22 cellular contexts compared by ENCODE assay signal in genomic region chr18:78699516-78699915, GRCh38.
DNase-seq lines count a peak whose midpoint lies in the region; ATAC-seq and FAIRE-seq lines count a peak whose summit lies in the region.
"Had no signal": no experiment of that assay in that cellular context is flagged by ENCODE, and none has a peak within 500 bp of the region (broad histone marks: within the 10 kb centered on the region; RNA-seq: fewer than 3 reads in every experiment).

No MANE protein-coding gene starts in this region.

- DNase-seq in NCI-H146 (lab: John Stamatoyannopoulos, UW) (peak; percentile 29), NCI-H146 treated with DMSO at 0.1 percent for 48 hours (lab: John Stamatoyannopoulos, UW; ENCODE audit: unreplicated experiment) (no peak), NCI-H1417 treated with DMSO at 0.1 percent for 48 hours (lab: John Stamatoyannopoulos, UW) (peak; percentile 85), mesenteric fat pad (ENCODE audit: low spot score) (peak; percentile 33), small intestine (peak; percentile 34), 8988T (no peak)
- DNase-seq: AML-193; C1 segment of cervical spinal cord; CD8-positive, alpha-beta T cell; DMS79; MG63; NCI-H1436; NCI-H2029; NCI-H2227 treated with DMSO at 0.1 percent for 48 hours; NCI-H524 had no signal

- no peak overlapping the region for H3K27ac ChIP-seq in small intestine (ENCODE audit: low read depth in 1 of 2, low read length in 1 of 2)
- H3K27ac ChIP-seq: SJSA1 had no signal

- no peak overlapping the region for H3K4me3 ChIP-seq in small intestine (ENCODE audit: low read depth in 1 of 2, low read length in 2 of 2)
- H3K4me3 ChIP-seq: K562, MG63, SJSA1 had no signal

- H3K4me1 ChIP-seq in small intestine (ENCODE audit: control insufficient read depth in 2 of 2, insufficient read depth in 1 of 2, low read depth in 1 of 2, low read length in 1 of 2) = no peaks in the 10 kb centered on the region
- H3K4me1 ChIP-seq: SJSA1 had no signal

- H3K9me3 ChIP-seq in small intestine (ENCODE audit: control insufficient read depth, low read depth) = no peaks in the 10 kb centered on the region
- H3K9me3 ChIP-seq: MG63 had no signal

- H3K36me3 ChIP-seq in small intestine (ENCODE audit: control insufficient read depth in 2 of 2, insufficient read depth in 2 of 2, low read length in 2 of 2) = no peaks in the 10 kb centered on the region
- H3K36me3 ChIP-seq: MG63, SJSA1 had no signal

- H3K27me3 ChIP-seq in small intestine (ENCODE audit: control insufficient read depth in 2 of 2, insufficient read depth in 2 of 2, low read length in 2 of 2) = no peaks in the 10 kb centered on the region
- H3K27me3 ChIP-seq: SJSA1 had no signal

- no peak for FAIRE-seq in small intestine (lab: Jason Lieb, UNC)
- FAIRE-seq: H54, HepG2, K562 had no signal

- WGBS in small intestine, 3 donors = 19 to 68% (median 44%) methylated on average over 13 of the region's 13 CpGs

- no peak for ATAC-seq in HG03571 (IDR thresholded peaks at IDR 0.05; ENCODE audit: unreplicated experiment)
- ATAC-seq in GM18861 (IDR thresholded peaks at IDR 0.05; ENCODE audit: unreplicated experiment) = no peak
- ATAC-seq: CD8-positive, alpha-beta T cell; HepG2; K562; Right ventricle myocardium inferior had no signal

Comparison
In these comparisons a context has a peak if more than half of its experiments do, and no peak if none do; other contexts are left out.
1. DNase-seq: peak in NCI-H146 (single experiment), NCI-H1417 treated with DMSO at 0.1 percent for 48 hours (single experiment), mesenteric fat pad (single experiment) and small intestine (single experiment); none in NCI-H146 treated with DMSO at 0.1 percent for 48 hours (single experiment) and 8988T (single experiment).